In genomic region chr6:41939848-41940758, GRCh38 we compare ENCODE assay signal across 8 cellular contexts. TPM values are rescaled to one million over a fixed set of nuclear protein-coding genes. Genes with fewer than 3 reads are reported as not detected.
DNase-seq lines count a peak whose midpoint lies in the region; ATAC-seq and TF ChIP-seq lines count a peak whose summit lies in the region.

No MANE protein-coding gene starts in this region.

- H2AK5ac ChIP-seq in trophoblast cell (ENCODE audit: low read length), result no peak overlapping the region

- H4K91ac ChIP-seq in trophoblast cell (ENCODE audit: low read depth, low read length), result peak overlapping the region; percentile 67

- no peak overlapping the region for H2BK120ac ChIP-seq in trophoblast cell (ENCODE audit: insufficient read depth, low read length, poor library complexity)

- H3K18ac ChIP-seq in trophoblast cell (ENCODE audit: low read length), result peak overlapping the region; percentile 60

- WGBS in trophoblast cell (ENCODE audit: extremely low coverage, insufficient coverage, insufficient read length), result no CpG with 5 or more reads among the region's 27 CpGs

- peak overlapping the region; percentile 24 for H3K14ac ChIP-seq in trophoblast cell (ENCODE audit: low read length)

- H3K36me3 ChIP-seq in KMS-11 (ENCODE audit: insufficient read depth) (no peaks in the 10 kb centered on the region), trophoblast cell (ENCODE audit: control insufficient read depth in 1 of 2, insufficient read depth in 2 of 2, low read length in 2 of 2) (peaks cover 16 to 22% of the 10 kb centered on the region in 2 experiments)

- no peaks in the 10 kb centered on the region for H3K9me3 ChIP-seq in trophoblast cell (ENCODE audit: insufficient read depth, low read depth, low read length)

- no peak overlapping the region; the same call in 1 of the 2 replicates for H3K9ac ChIP-seq in KMS-11
- peak overlapping the region; percentile 13 for H3K9ac ChIP-seq in trophoblast cell (ENCODE audit: low read length)

- H3K4me3 ChIP-seq in AG10803 (ENCODE audit: low read length) (peak overlapping the region; percentile 97), KMS-11 (IDR thresholded peaks at IDR 0.05; ENCODE audit: insufficient read depth, low read depth, low read length) (no peak overlapping the region), fibroblast of villous mesenchyme (ENCODE audit: low read depth, low read length) (peak overlapping the region; percentile 72), trophoblast cell (ENCODE audit: low read depth, low read length) (peak overlapping the region; percentile 84)

- peak overlapping the region; percentile 37 for H3K4ac ChIP-seq in trophoblast cell (ENCODE audit: low read depth, low read length)

- H3K79me1 ChIP-seq in trophoblast cell (ENCODE audit: low read length), result peaks cover 16% of the 10 kb centered on the region

- H3K4me1 ChIP-seq in KMS-11 (ENCODE audit: low read depth, poor library complexity, severe bottlenecking) (peaks cover 50% of the 10 kb centered on the region), trophoblast cell (ENCODE audit: control insufficient read depth in 1 of 2, insufficient read depth in 2 of 2, low read length in 2 of 2) (peaks cover 27 to 32% of the 10 kb centered on the region in 2 experiments)

- peak overlapping the region; percentile 27 for H4K8ac ChIP-seq in trophoblast cell (ENCODE audit: low read depth, low read length)

- peak; percentile 58 for DNase-seq in AG10803 (ENCODE audit: low read depth)
- peak; percentile 24 for DNase-seq in activated CD8-positive, alpha-beta memory T cell treated with anti-CD3 and anti-CD28 coated beads, Interleukin-2, amount 50 U/mL, for 4 hours
- DNase-seq in fibroblast of villous mesenchyme (ENCODE audit: low read depth), result peak; percentile 51
- DNase-seq in trophoblast cell, result peak in 1 of 2 donors; percentile 35
- no peak for DNase-seq in GM19240 (ENCODE audit: insufficient read length, low spot score)
- no peak for DNase-seq in 8988T

- H2AFZ ChIP-seq in KMS-11 (ENCODE audit: low read depth), result peak overlapping the region; percentile 99; the same call in 1 of the 2 replicates
- peak overlapping the region; percentile 27 for H2AFZ ChIP-seq in trophoblast cell (ENCODE audit: insufficient read depth, low read length, poor library complexity)

- H3K27me3 ChIP-seq in KMS-11 (ENCODE audit: insufficient read depth, low read depth) (no peaks in the 10 kb centered on the region), trophoblast cell (ENCODE audit: insufficient read depth, low read length) (no peaks in the 10 kb centered on the region)

- no peak for ATAC-seq in GM21717 (IDR thresholded peaks at IDR 0.05; ENCODE audit: unreplicated experiment)

- no peaks in the 10 kb centered on the region; the same call in 1 of the 2 replicates for H4K20me1 ChIP-seq in KMS-11 (ENCODE audit: insufficient read depth)

- TF ChIP-seq CTCF in AG10803 (conservative IDR thresholded peaks at IDR 0.05; ENCODE audit: low read length) (no peak), KMS-11 (conservative IDR thresholded peaks at IDR 0.05; ENCODE audit: low read depth, low read length) (no peak), fibroblast of villous mesenchyme (IDR thresholded peaks at IDR 0.05; ENCODE audit: insufficient read depth, low read depth, low read length) (no peak)

- peak overlapping the region; percentile 17 for H2BK12ac ChIP-seq in trophoblast cell (ENCODE audit: low read length)

- H3K79me2 ChIP-seq in KMS-11 (ENCODE audit: insufficient read depth, low read depth), result peaks cover 10% of the 10 kb centered on the region; the same call in 1 of the 2 replicates
- H3K79me2 ChIP-seq in trophoblast cell (ENCODE audit: control insufficient read depth, insufficient read depth, low read length, poor library complexity), result peaks cover 15% of the 10 kb centered on the region

- H3K23ac ChIP-seq in trophoblast cell (ENCODE audit: low read length), result no peak overlapping the region

- H3K27ac ChIP-seq in KMS-11, result no peak overlapping the region
- H3K27ac ChIP-seq in trophoblast cell (ENCODE audit: low read depth, low read length), result no peak overlapping the region

- H3K4me2 ChIP-seq in KMS-11 (peak overlapping the region; percentile 60), trophoblast cell (ENCODE audit: low read length) (peak overlapping the region; percentile 69)

- H2BK5ac ChIP-seq in trophoblast cell (ENCODE audit: low read depth, low read length, poor library complexity), result no peak overlapping the region

- peak overlapping the region; percentile 10 for H4K12ac ChIP-seq in trophoblast cell (ENCODE audit: low read depth, low read length)

RNA-seq across cellular contexts. Expression of gene CCND3, which starts 1.5 kb away (rescaled TPM):
- 25.8 and 42.3 TPM in 2 replicates for total RNA-seq in fibroblast of villous mesenchyme
- polyA plus RNA-seq in trophoblast cell (2013), result 46.7 and 49.4 TPM in 2 replicates

RNA-seq across cellular contexts. Expression of gene BYSL, which starts 18.8 kb away (rescaled TPM):
- total RNA-seq in fibroblast of villous mesenchyme, result 13.2 and 20.7 TPM in 2 replicates
- 23.5 and 24.5 TPM in 2 replicates for polyA plus RNA-seq in trophoblast cell (2013)

RNA-seq across cellular contexts. Expression of gene MED20, which starts 19.2 kb away (rescaled TPM):
- total RNA-seq in fibroblast of villous mesenchyme, result 31.9 and 40.2 TPM in 2 replicates
- 17.8 and 19.4 TPM in 2 replicates for polyA plus RNA-seq in trophoblast cell (2013)

RNA-seq across cellular contexts. Expression of gene USP49, which starts 44.9 kb away (rescaled TPM):
- 2.3 and 3.0 TPM in 2 replicates for total RNA-seq in fibroblast of villous mesenchyme
- 3.4 TPM in 2 replicates for polyA plus RNA-seq in trophoblast cell (2013)

Comparison
In these comparisons a context has a peak if more than half of its experiments do, and no peak if none do; other contexts are left out.
1. DNase-seq: peak in AG10803 (single experiment), activated CD8-positive, alpha-beta memory T cell treated with anti-CD3 and anti-CD28 coated beads, Interleukin-2, amount 50 U/mL, for 4 hours (single experiment) and fibroblast of villous mesenchyme (single experiment); none in GM19240 (single experiment) and 8988T (single experiment).